1 cellular context compared by ENCODE assay signal in the genomic region with DNA sequence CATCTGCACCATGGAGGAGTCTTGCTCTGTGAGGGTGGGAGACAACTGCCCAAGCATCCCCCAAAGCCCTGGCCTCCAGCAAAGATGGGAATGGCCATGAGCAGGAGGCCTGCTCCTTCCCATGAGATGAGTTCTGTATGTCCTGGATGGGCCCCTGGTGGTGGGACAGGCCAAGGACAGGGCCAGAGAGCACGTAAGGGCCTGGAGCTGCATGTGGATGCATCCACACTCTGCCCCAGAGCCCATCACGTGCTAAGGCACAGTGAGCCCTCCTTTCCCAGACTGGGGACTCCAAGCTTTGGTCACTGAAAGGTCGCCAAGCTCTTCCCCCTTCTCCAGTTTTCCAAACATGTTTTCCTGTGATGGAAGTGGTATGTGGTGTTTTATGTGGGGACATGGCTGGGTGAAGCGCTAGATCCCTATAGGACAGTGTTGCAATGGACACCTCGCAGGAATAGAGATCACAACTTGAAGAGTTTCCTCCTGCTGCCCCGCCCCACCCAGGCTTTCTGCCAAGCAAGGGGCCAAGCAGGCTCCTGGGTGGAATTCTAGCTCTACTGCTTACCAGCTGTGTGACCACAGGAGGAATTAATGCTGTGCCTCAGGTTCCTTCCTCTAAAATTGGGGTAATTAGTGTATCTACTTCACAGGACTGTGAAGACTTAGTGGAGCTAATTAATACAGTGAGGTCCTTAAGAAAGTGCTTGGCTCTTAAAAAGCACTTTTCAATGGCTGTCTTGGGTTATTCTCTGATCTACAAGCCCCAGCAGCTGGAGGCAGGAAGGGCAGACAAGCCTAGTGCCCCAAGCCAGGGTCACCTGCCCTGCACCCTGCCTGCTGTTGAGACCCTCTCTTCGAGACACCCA.
TF ChIP-seq lines count a peak whose summit lies in the region.

No MANE protein-coding gene starts in this region.

TF ChIP-seq in GM23338, 12 proteins besides CTCF, POLR2A, EP300 and RAD21 (continued from another document):
- TF ChIP-seq, protein P1, sequence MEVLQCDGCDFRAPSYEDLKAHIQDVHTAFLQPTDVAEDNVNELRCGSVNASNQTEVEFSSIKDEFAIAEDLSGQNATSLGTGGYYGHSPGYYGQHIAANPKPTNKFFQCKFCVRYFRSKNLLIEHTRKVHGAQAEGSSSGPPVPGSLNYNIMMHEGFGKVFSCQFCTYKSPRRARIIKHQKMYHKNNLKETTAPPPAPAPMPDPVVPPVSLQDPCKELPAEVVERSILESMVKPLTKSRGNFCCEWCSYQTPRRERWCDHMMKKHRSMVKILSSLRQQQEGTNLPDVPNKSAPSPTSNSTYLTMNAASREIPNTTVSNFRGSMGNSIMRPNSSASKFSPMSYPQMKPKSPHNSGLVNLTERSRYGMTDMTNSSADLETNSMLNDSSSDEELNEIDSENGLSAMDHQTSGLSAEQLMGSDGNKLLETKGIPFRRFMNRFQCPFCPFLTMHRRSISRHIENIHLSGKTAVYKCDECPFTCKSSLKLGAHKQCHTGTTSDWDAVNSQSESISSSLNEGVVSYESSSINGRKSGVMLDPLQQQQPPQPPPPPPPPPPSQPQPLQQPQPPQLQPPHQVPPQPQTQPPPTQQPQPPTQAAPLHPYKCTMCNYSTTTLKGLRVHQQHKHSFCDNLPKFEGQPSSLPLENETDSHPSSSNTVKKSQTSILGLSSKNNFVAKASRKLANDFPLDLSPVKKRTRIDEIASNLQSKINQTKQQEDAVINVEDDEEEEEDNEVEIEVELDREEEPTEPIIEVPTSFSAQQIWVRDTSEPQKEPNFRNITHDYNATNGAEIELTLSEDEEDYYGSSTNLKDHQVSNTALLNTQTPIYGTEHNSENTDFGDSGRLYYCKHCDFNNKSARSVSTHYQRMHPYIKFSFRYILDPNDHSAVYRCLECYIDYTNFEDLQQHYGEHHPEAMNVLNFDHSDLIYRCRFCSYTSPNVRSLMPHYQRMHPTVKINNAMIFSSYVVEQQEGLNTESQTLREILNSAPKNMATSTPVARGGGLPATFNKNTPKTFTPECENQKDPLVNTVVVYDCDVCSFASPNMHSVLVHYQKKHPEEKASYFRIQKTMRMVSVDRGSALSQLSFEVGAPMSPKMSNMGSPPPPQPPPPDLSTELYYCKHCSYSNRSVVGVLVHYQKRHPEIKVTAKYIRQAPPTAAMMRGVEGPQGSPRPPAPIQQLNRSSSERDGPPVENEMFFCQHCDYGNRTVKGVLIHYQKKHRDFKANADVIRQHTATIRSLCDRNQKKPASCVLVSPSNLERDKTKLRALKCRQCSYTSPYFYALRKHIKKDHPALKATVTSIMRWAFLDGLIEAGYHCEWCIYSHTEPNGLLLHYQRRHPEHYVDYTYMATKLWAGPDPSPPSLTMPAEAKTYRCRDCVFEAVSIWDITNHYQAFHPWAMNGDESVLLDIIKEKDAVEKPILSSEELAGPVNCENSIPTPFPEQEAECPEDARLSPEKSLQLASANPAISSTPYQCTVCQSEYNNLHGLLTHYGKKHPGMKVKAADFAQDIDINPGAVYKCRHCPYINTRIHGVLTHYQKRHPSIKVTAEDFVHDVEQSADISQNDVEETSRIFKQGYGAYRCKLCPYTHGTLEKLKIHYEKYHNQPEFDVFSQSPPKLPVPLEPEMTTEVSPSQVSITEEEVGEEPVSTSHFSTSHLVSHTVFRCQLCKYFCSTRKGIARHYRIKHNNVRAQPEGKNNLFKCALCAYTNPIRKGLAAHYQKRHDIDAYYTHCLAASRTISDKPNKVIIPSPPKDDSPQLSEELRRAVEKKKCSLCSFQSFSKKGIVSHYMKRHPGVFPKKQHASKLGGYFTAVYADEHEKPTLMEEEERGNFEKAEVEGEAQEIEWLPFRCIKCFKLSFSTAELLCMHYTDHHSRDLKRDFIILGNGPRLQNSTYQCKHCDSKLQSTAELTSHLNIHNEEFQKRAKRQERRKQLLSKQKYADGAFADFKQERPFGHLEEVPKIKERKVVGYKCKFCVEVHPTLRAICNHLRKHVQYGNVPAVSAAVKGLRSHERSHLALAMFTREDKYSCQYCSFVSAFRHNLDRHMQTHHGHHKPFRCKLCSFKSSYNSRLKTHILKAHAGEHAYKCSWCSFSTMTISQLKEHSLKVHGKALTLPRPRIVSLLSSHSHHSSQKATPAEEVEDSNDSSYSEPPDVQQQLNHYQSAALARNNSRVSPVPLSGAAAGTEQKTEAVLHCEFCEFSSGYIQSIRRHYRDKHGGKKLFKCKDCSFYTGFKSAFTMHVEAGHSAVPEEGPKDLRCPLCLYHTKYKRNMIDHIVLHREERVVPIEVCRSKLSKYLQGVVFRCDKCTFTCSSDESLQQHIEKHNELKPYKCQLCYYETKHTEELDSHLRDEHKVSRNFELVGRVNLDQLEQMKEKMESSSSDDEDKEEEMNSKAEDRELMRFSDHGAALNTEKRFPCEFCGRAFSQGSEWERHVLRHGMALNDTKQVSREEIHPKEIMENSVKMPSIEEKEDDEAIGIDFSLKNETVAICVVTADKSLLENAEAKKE (CRISPR knock-in tag; IDR thresholded peaks at IDR 0.05), result no peak
- TF ChIP-seq, protein P2, sequence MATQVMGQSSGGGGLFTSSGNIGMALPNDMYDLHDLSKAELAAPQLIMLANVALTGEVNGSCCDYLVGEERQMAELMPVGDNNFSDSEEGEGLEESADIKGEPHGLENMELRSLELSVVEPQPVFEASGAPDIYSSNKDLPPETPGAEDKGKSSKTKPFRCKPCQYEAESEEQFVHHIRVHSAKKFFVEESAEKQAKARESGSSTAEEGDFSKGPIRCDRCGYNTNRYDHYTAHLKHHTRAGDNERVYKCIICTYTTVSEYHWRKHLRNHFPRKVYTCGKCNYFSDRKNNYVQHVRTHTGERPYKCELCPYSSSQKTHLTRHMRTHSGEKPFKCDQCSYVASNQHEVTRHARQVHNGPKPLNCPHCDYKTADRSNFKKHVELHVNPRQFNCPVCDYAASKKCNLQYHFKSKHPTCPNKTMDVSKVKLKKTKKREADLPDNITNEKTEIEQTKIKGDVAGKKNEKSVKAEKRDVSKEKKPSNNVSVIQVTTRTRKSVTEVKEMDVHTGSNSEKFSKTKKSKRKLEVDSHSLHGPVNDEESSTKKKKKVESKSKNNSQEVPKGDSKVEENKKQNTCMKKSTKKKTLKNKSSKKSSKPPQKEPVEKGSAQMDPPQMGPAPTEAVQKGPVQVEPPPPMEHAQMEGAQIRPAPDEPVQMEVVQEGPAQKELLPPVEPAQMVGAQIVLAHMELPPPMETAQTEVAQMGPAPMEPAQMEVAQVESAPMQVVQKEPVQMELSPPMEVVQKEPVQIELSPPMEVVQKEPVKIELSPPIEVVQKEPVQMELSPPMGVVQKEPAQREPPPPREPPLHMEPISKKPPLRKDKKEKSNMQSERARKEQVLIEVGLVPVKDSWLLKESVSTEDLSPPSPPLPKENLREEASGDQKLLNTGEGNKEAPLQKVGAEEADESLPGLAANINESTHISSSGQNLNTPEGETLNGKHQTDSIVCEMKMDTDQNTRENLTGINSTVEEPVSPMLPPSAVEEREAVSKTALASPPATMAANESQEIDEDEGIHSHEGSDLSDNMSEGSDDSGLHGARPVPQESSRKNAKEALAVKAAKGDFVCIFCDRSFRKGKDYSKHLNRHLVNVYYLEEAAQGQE (IDR thresholded peaks at IDR 0.05; ENCODE audit: unreplicated experiment), result no peak
- TF ChIP-seq JUNB (IDR thresholded peaks at IDR 0.05; ENCODE audit: unreplicated experiment) (no peak), POLR2AphosphoS5 (IDR thresholded peaks at IDR 0.05; ENCODE audit: low read depth) (no peak), EZH2phosphoT487 (IDR thresholded peaks at IDR 0.05; ENCODE audit: unreplicated experiment) (no peak), EZH2 (IDR thresholded peaks at IDR 0.05; ENCODE audit: low read depth, unreplicated experiment) (no peak), ZNF331 (CRISPR knock-in tag; IDR thresholded peaks at IDR 0.05; ENCODE audit: low read depth) (no peak), NANOG (IDR thresholded peaks at IDR 0.05; ENCODE audit: borderline replicate concordance) (no peak), CREB1 (CRISPR knock-in tag; IDR thresholded peaks at IDR 0.05; ENCODE audit: low read depth) (no peak), STAT1 (IDR thresholded peaks at IDR 0.05; ENCODE audit: unreplicated experiment) (no peak)
- TF ChIP-seq, protein P3, sequence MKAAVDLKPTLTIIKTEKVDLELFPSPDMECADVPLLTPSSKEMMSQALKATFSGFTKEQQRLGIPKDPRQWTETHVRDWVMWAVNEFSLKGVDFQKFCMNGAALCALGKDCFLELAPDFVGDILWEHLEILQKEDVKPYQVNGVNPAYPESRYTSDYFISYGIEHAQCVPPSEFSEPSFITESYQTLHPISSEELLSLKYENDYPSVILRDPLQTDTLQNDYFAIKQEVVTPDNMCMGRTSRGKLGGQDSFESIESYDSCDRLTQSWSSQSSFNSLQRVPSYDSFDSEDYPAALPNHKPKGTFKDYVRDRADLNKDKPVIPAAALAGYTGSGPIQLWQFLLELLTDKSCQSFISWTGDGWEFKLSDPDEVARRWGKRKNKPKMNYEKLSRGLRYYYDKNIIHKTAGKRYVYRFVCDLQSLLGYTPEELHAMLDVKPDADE (IDR thresholded peaks at IDR 0.05), result no peak
